Comparison of ENCODE assay signal across 20 cellular contexts in genomic region chr1:38297852-38298251, GRCh38.
"Had no signal": no experiment of that assay in that cellular context is flagged by ENCODE, and none has a peak within 500 bp of the region (broad histone marks: within the 10 kb centered on the region; RNA-seq: fewer than 3 reads in every experiment).

No MANE protein-coding gene starts in this region.

- H3K4me3 ChIP-seq: cardiac muscle cell, dorsolateral prefrontal cortex, lung, tibial artery had no signal

- H3K27ac Mint-ChIP-seq: activated B cell treated with CpG ODN at 0.5 μM for 24 hours; activated CD4-positive, alpha-beta memory T cell treated with anti-CD3 and anti-CD28 coated beads, Interleukin-2, amount 10 ng/mL, durations not matched to agents 7 days and 5 days; activated naive CD4-positive, alpha-beta T cell treated with anti-CD3 and anti-CD28 coated beads for 36 hours; activated naive CD8-positive, alpha-beta T cell treated with anti-CD3 and anti-CD28 coated beads, Interleukin-2, amount 50 U/mL, for 24 hours; activated T-helper 17 cell treated with anti-CD3 and anti-CD28 coated beads, Interleukin-2, amount 50 U/mL, for 72 hours; mesothelial cell of epicardium; natural killer cell treated with Interleukin-12 subunit alpha and Interleukin-12 subunit beta and Interleukin-15 and Interleukin-18, amount 100 ng/mL, for 72 hours had no signal

- H3K4me3 Mint-ChIP-seq: activated B cell treated with CpG ODN at 0.5 μM for 24 hours; activated CD4-positive, alpha-beta memory T cell treated with anti-CD3 and anti-CD28 coated beads, Interleukin-2, amount 10 ng/mL, durations not matched to agents 7 days and 5 days; activated naive CD4-positive, alpha-beta T cell treated with anti-CD3 and anti-CD28 coated beads for 36 hours; activated naive CD8-positive, alpha-beta T cell treated with anti-CD3 and anti-CD28 coated beads, Interleukin-2, amount 50 U/mL, for 24 hours; activated T-helper 17 cell treated with anti-CD3 and anti-CD28 coated beads, Interleukin-2, amount 50 U/mL, for 72 hours; mesothelial cell of epicardium; natural killer cell treated with Interleukin-12 subunit alpha and Interleukin-12 subunit beta and Interleukin-15 and Interleukin-18, amount 100 ng/mL, for 72 hours had no signal

- H3K9me3 ChIP-seq: tibial artery had no signal

- H3K4me1 Mint-ChIP-seq: activated CD4-positive, alpha-beta memory T cell treated with anti-CD3 and anti-CD28 coated beads, Interleukin-2, amount 10 ng/mL, durations not matched to agents 7 days and 5 days; activated naive CD8-positive, alpha-beta T cell treated with anti-CD3 and anti-CD28 coated beads, Interleukin-2, amount 50 U/mL, for 24 hours; activated T-helper 17 cell treated with anti-CD3 and anti-CD28 coated beads, Interleukin-2, amount 50 U/mL, for 72 hours; mesothelial cell of epicardium had no signal

- DNase-seq: activated B cell treated with CpG ODN at 0.5 μM for 24 hours; activated CD4-positive, alpha-beta memory T cell treated with anti-CD3 and anti-CD28 coated beads, Interleukin-2, amount 10 ng/mL, durations not matched to agents 7 days and 5 days; activated CD4-positive, alpha-beta T cell treated with anti-CD3 and anti-CD28 coated beads for 4 hours; activated naive CD4-positive, alpha-beta T cell treated with anti-CD3 and anti-CD28 coated beads for 36 hours; activated naive CD8-positive, alpha-beta T cell treated with anti-CD3 and anti-CD28 coated beads, Interleukin-2, amount 50 U/mL, for 24 hours; activated T-cell treated with anti-CD3 and anti-CD28 coated beads, Interleukin-2, amount 50 U/mL, for 1 hour; anterior cingulate cortex; dorsolateral prefrontal cortex; foreskin melanocyte; kidney; nucleus accumbens; stimulated activated CD4-positive, alpha-beta T cell treated with anti-CD3 and anti-CD28 coated beads, Interleukin-2, amount 100 ng/mL, for 24 hours; stimulated activated naive CD4-positive, alpha-beta T cell treated with Interleukin-2 at 50 U/mL for 16 hours; tibial artery had no signal

- H3K4me1 ChIP-seq: tibial artery had no signal

- H3K27me3 ChIP-seq: cardiac muscle cell had no signal

- H3K9me3 Mint-ChIP-seq: activated CD4-positive, alpha-beta memory T cell treated with anti-CD3 and anti-CD28 coated beads, Interleukin-2, amount 10 ng/mL, durations not matched to agents 7 days and 5 days; activated naive CD4-positive, alpha-beta T cell treated with anti-CD3 and anti-CD28 coated beads for 36 hours; activated naive CD8-positive, alpha-beta T cell treated with anti-CD3 and anti-CD28 coated beads, Interleukin-2, amount 50 U/mL, for 24 hours; activated T-helper 17 cell treated with anti-CD3 and anti-CD28 coated beads, Interleukin-2, amount 50 U/mL, for 72 hours; natural killer cell treated with Interleukin-12 subunit alpha and Interleukin-12 subunit beta and Interleukin-15 and Interleukin-18, amount 100 ng/mL, for 72 hours had no signal

- H3K36me3 Mint-ChIP-seq: mesothelial cell of epicardium; natural killer cell treated with Interleukin-12 subunit alpha and Interleukin-12 subunit beta and Interleukin-15 and Interleukin-18, amount 100 ng/mL, for 72 hours had no signal

- H3K27ac ChIP-seq: cardiac muscle cell, dorsolateral prefrontal cortex, tibial artery had no signal

- ATAC-seq: activated naive CD8-positive, alpha-beta T cell treated with anti-CD3 and anti-CD28 coated beads, Interleukin-2, amount 50 U/mL, for 24 hours; activated T-helper 17 cell treated with anti-CD3 and anti-CD28 coated beads, Interleukin-2, amount 50 U/mL, for 72 hours; left lobe of liver; natural killer cell treated with Interleukin-12 subunit alpha and Interleukin-12 subunit beta and Interleukin-15 and Interleukin-18, amount 100 ng/mL, for 72 hours had no signal

- H3K36me3 ChIP-seq: cardiac muscle cell, tibial artery had no signal
